27 cellular contexts compared by ENCODE assay signal in the genomic region with DNA sequence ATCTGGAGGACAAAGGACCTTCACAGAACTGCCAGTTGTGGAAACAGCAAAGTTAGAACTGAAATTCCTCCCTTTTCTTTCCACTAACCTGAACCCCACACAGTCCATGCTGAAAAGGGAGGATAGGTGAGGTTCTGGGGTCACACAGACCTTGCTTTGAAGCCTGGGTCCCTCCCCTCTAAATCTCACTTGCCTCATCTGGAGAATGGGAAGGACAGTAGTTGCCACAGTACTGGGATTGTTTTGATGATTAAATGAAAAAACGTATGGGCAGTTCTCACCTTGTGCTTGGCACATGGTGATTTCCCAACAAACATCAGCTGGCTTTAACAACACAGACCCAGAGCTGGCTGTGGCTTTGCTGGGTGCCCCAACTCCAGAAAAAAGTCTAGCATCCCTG.
"Had no signal": no experiment of that assay in that cellular context is flagged by ENCODE, and none has a peak within 500 bp of the region (broad histone marks: within the 10 kb centered on the region; RNA-seq: fewer than 3 reads in every experiment).

No MANE protein-coding gene starts in this region.

- H3K9me3 ChIP-seq: stomach, suprapubic skin, testis, thoracic aorta, thyroid gland, tibial artery, tibial nerve, transverse colon, upper lobe of left lung, upper lobe of right lung, uterus, vagina had no signal

- H3K27me3 ChIP-seq: stomach, suprapubic skin, testis, thyroid gland, tibial artery, tibial nerve, transverse colon, upper lobe of left lung, upper lobe of right lung, uterus, vagina had no signal

- FAIRE-seq: urothelium cell line had no signal

- H3K36me3 ChIP-seq: stomach, suprapubic skin, thoracic aorta, thyroid gland, tibial artery, tibial nerve, transverse colon, upper lobe of left lung, upper lobe of right lung, uterus, vagina had no signal

- H3K4me1 ChIP-seq: suprapubic skin, testis, thyroid gland, transverse colon, upper lobe of left lung, upper lobe of right lung, uterus, vagina had no signal

- DNase-seq: stimulated activated CD4-positive, alpha-beta T cell treated with anti-CD3 and anti-CD28 coated beads, Interleukin-2, amount 100 ng/mL, for 48 hours; stimulated activated CD4-positive, alpha-beta T cell treated with anti-CD3 and anti-CD28 coated beads, Interleukin-4, amount 100 ng/mL, for 1 hour; stimulated activated CD4-positive, alpha-beta T cell treated with anti-CD3 and anti-CD28 coated beads, Interleukin-4, amount 100 ng/mL, for 24 hours; stimulated activated CD4-positive, alpha-beta T cell treated with anti-CD3 and anti-CD28 coated beads, Interleukin-4, amount 100 ng/mL, for 4 hours; stimulated activated CD8-positive, alpha-beta memory T cell treated with anti-CD3 and anti-CD28 coated beads, Interleukin-4, amount 100 ng/mL, for 48 hours; stimulated activated naive B cell treated with anti-CD40 and anti-IgM and Interleukin-4, amounts not matched to agents 10 μg/mL and 1 μg/mL and 100 μg/mL, for 72 hours; stimulated activated naive CD4-positive, alpha-beta T cell; stimulated activated naive CD4-positive, alpha-beta T cell treated with Interleukin-2 at 50 U/mL for 16 hours; stimulated activated naive CD8-positive, alpha-beta T cell treated with anti-CD3 and anti-CD28 coated beads, Interleukin-15, amount 100 ng/mL, for 72 hours; stimulated activated naive CD8-positive, alpha-beta T cell treated with anti-CD3 and anti-CD28 coated beads, Interleukin-15, Interleukin-2, amounts not matched to agents 100 U/mL and 50 U/mL, for 24 hours; stomach; substantia nigra; testis; thyroid gland; tibial artery; transverse colon; trophoblast cell; upper lobe of left lung; upper lobe of right lung; uterus had no signal

- ATAC-seq: stimulated activated effector memory CD8-positive, alpha-beta T cell treated with anti-CD3 and anti-CD28 coated beads, Interleukin-12 subunit alpha, Interleukin-12 subunit beta, amount 100 ng/mL, for 72 hours; stimulated activated memory B cell treated with anti-CD40 and anti-IgM and Interleukin-4, amounts not matched to agents 10 μg/mL and 1 μg/mL and 100 μg/mL, for 72 hours; stimulated activated naive B cell treated with anti-CD40 and anti-IgM and Interleukin-4, amounts not matched to agents 10 μg/mL and 1 μg/mL and 100 μg/mL, for 72 hours; stimulated activated naive CD8-positive, alpha-beta T cell treated with anti-CD3 and anti-CD28 coated beads, Interleukin-15, amount 100 ng/mL, for 72 hours; stimulated activated naive CD8-positive, alpha-beta T cell treated with anti-CD3 and anti-CD28 coated beads, Interleukin-15, Interleukin-2, amounts not matched to agents 100 U/mL and 50 U/mL, for 24 hours; upper lobe of right lung had no signal

- H3K27ac ChIP-seq: stomach, suprapubic skin, testis, thoracic aorta, thyroid gland, tibial artery, transverse colon, upper lobe of left lung, upper lobe of right lung, uterus, vagina had no signal

- H3K4me3 ChIP-seq: stomach, suprapubic skin, testis, thoracic aorta, thyroid gland, tibial artery, tibial nerve, transverse colon, upper lobe of left lung, upper lobe of right lung, uterus, vagina had no signal
